Comparison of ENCODE assay signal across 15 cellular contexts in genomic region chr11:114110948-114111347, GRCh38. TPM values are rescaled to one million over a fixed set of nuclear protein-coding genes. Genes with fewer than 3 reads are reported as not detected.
DNase-seq lines count a peak whose midpoint lies in the region; ATAC-seq, FAIRE-seq and TF ChIP-seq lines count a peak whose summit lies in the region.
"Had no signal": no experiment of that assay in that cellular context is flagged by ENCODE, and none has a peak within 500 bp of the region (broad histone marks: within the 10 kb centered on the region; RNA-seq: fewer than 3 reads in every experiment).

No MANE protein-coding gene starts in this region.

- no peak overlapping the region for H2AK5ac ChIP-seq in mesenchymal stem cell (ENCODE audit: low read length, severe bottlenecking)

- TF ChIP-seq POLR2A in Peyer's patch (IDR thresholded peaks at IDR 0.05): no peak
- TF ChIP-seq POLR2A in endothelial cell of umbilical vein (IDR thresholded peaks at IDR 0.05; ENCODE audit: low read depth, low read length): no peak

- BruUV-seq in endothelial cell of umbilical vein (replicated peaks; lab: Mats Ljungman, UMichigan): no TSS peak

- no peak overlapping the region for H2BK120ac ChIP-seq in mesenchymal stem cell (ENCODE audit: low read depth, low read length)

- dilution Hi-C loops in endothelial cell of umbilical vein (cut with MboI; ENCODE audit: extremely low pct_ligation_motif_present, low sequenced_read_pairs): no loop called here

- peaks cover 2% of the 10 kb centered on the region for H4K20me1 ChIP-seq in endothelial cell of umbilical vein (replicated peaks; ENCODE audit: control insufficient read depth, extremely low read depth, insufficient read depth, low read length)

- no peaks in the 10 kb centered on the region for H3K9me3 Mint-ChIP-seq in mesothelial cell of epicardium
- H3K9me3 Mint-ChIP-seq: activated naive CD8-positive, alpha-beta T cell treated with anti-CD3 and anti-CD28 coated beads, Interleukin-2, amount 10 ng/mL, durations not matched to agents 7 days and 5 days had no signal

- H3K4me1 ChIP-seq in Peyer's patch (peaks cover 0 to 30% (median 0%) of the 10 kb centered on the region in 4 donors), endothelial cell of umbilical vein (ENCODE audit: control insufficient read depth, extremely low read depth, insufficient read depth, low read length) (peaks cover 20% of the 10 kb centered on the region), mesenchymal stem cell (ENCODE audit: control insufficient read depth, insufficient read depth, low read depth, low read length) (no peaks in the 10 kb centered on the region), stomach smooth muscle (ENCODE audit: control insufficient read depth, insufficient read depth, low read length) (peaks cover 37% of the 10 kb centered on the region)

- no peak for FAIRE-seq in endothelial cell of umbilical vein (lab: Jason Lieb, UNC)
- FAIRE-seq: D721Med had no signal

- H4K8ac ChIP-seq in mesenchymal stem cell (ENCODE audit: low read length): no peak overlapping the region

- no peaks in the 10 kb centered on the region for H3K79me2 ChIP-seq in endothelial cell of umbilical vein (ENCODE audit: control insufficient read depth, insufficient read depth, low read length)

- ATAC-seq in HG02870 (IDR thresholded peaks at IDR 0.05; ENCODE audit: unreplicated experiment): no peak

- H3K4ac ChIP-seq in mesenchymal stem cell (ENCODE audit: low read depth in 1 of 2, low read length in 2 of 2): no peak overlapping the region

- H3K14ac ChIP-seq in mesenchymal stem cell (ENCODE audit: low read length in 2 of 2): no peak overlapping the region

- DNase-seq in Peyer's patch (peak in 2 of 3 donors; percentile 22 to 57), endothelial cell of umbilical vein (ENCODE audit: low read depth, low spot score) (no peak), mesenchymal stem cell (peak; percentile 10), Kasumi-1 (lab: John Stamatoyannopoulos, UW) (no peak), mesothelial cell of epicardium (ENCODE audit: low spot score in 2 of 2, unreplicated experiment in 2 of 2) (no peak), NCI-H2081 (lab: John Stamatoyannopoulos, UW) (no peak)
- DNase-seq: activated naive CD8-positive, alpha-beta T cell treated with anti-CD3 and anti-CD28 coated beads, Interleukin-2, amount 10 ng/mL, durations not matched to agents 7 days and 5 days; kidney glomerular epithelial cell; NCI-H526; stimulated activated CD4-positive, alpha-beta T cell treated with anti-CD3 and anti-CD28 coated beads, Interleukin-12 subunit alpha, Interleukin-12 subunit beta, amount 100 ng/mL, for 4 hours had no signal

- H3K36me3 ChIP-seq in Peyer's patch: peaks cover 0 to 5% (median 0%) of the 10 kb centered on the region in 3 donors
- H3K36me3 ChIP-seq in endothelial cell of umbilical vein (ENCODE audit: control insufficient read depth in 2 of 2, extremely low read depth in 1 of 2, insufficient read depth in 2 of 2, low read length in 2 of 2): no peaks in the 10 kb centered on the region
- H3K36me3 ChIP-seq in mesenchymal stem cell (ENCODE audit: control insufficient read depth in 1 of 2, insufficient read depth in 2 of 2, low read depth in 1 of 2, low read length in 2 of 2): no peaks in the 10 kb centered on the region
- peaks cover 0 to 2% of the 10 kb centered on the region in 2 donors for H3K36me3 ChIP-seq in stomach smooth muscle (ENCODE audit: control insufficient read depth in 2 of 2, insufficient read depth in 2 of 2, low read length in 2 of 2)

- H3K27me3 ChIP-seq in Peyer's patch (no peaks in the 10 kb centered on the region), endothelial cell of umbilical vein (ENCODE audit: control insufficient read depth in 2 of 2, insufficient read depth in 2 of 2, low read length in 2 of 2) (peaks cover 2% of the 10 kb centered on the region in 2 experiments), mesenchymal stem cell (ENCODE audit: control insufficient read depth in 1 of 2, insufficient read depth in 1 of 2, low read length in 2 of 2) (peaks cover 40 to 76% of the 10 kb centered on the region in 2 experiments), stomach smooth muscle (ENCODE audit: control insufficient read depth in 1 of 2, insufficient read depth in 2 of 2, low read length in 2 of 2) (no peaks in the 10 kb centered on the region)

- no peak for TF ChIP-seq CTCF in Peyer's patch (IDR thresholded peaks at IDR 0.05)
- TF ChIP-seq CTCF in endothelial cell of umbilical vein (IDR thresholded peaks at IDR 0.05; ENCODE audit: extremely low read depth in 1 of 2, insufficient read depth in 1 of 2, low read depth in 1 of 2, low read length in 2 of 2): no peak
- no peak for TF ChIP-seq CTCF in mesothelial cell of epicardium (IDR thresholded peaks at IDR 0.05; ENCODE audit: unreplicated experiment)

- H3K27me3 Mint-ChIP-seq in mesothelial cell of epicardium (ENCODE audit: low read depth): peaks cover 82% of the 10 kb centered on the region

- H3K18ac ChIP-seq in mesenchymal stem cell (ENCODE audit: low read depth in 1 of 2, low read length in 2 of 2): no peak overlapping the region

- H4K91ac ChIP-seq in mesenchymal stem cell (ENCODE audit: low read length): no peak overlapping the region

- no peak overlapping the region for H2BK12ac ChIP-seq in mesenchymal stem cell (ENCODE audit: low read length in 2 of 2)

- intact Hi-C loops in endothelial cell of umbilical vein (cut with micrococcal nuclease): loop anchor here (1.0 to 2.0 kb wide), 5 partner anchors 28 to 68 kb away; partner anchors contain the start of gene ZBTB16

- CTCF ChIA-PET in endothelial cell of umbilical vein (lab: Charles Lee): interaction anchor here (1.0 to 1.5 kb wide), 6 partner anchors 11 to 117 kb away, joined by 3 to 4 read pairs (median 4); partner anchors contain the start of gene ZBTB16

- H3K27ac ChIP-seq in Peyer's patch (peak overlapping the region in 3 of 4 donors; percentile 34 to 62 (median 34)), endothelial cell of umbilical vein (ENCODE audit: insufficient read depth, low read depth, low read length) (peak overlapping the region; percentile 25), mesenchymal stem cell (ENCODE audit: low read length, poor library complexity, severe bottlenecking) (no peak overlapping the region), stomach smooth muscle (ENCODE audit: low read length) (peak overlapping the region; percentile 12)
- H3K27ac ChIP-seq: epithelial cell of prostate, SK-N-MC had no signal

- H3K4me2 ChIP-seq in endothelial cell of umbilical vein (ENCODE audit: insufficient read depth, low read length) (peak overlapping the region; percentile 71), mesenchymal stem cell (ENCODE audit: low read length, poor library complexity, severe bottlenecking) (no peak overlapping the region)

- H3K23ac ChIP-seq in mesenchymal stem cell (ENCODE audit: low read length in 2 of 2): no peak overlapping the region

- POLR2A ChIA-PET in endothelial cell of umbilical vein (lab: Charles Lee): no interaction called here

- H3K9me3 ChIP-seq in Peyer's patch (no peaks in the 10 kb centered on the region), endothelial cell of umbilical vein (replicated peaks; ENCODE audit: control insufficient read depth, insufficient read depth, low read length) (no peaks in the 10 kb centered on the region), mesenchymal stem cell (ENCODE audit: control insufficient read depth, low read length) (no peaks in the 10 kb centered on the region), stomach smooth muscle (ENCODE audit: control insufficient read depth in 2 of 2, low read length in 2 of 2) (no peaks in the 10 kb centered on the region)

- H2AFZ ChIP-seq in endothelial cell of umbilical vein (ENCODE audit: low read depth, low read length) (no peak overlapping the region), mesenchymal stem cell (ENCODE audit: low read depth, low read length) (no peak overlapping the region)

- peak overlapping the region in 1 of 4 donors; percentile 10 for H3K4me3 ChIP-seq in Peyer's patch
- H3K4me3 ChIP-seq in endothelial cell of umbilical vein (replicated peaks in 1 of 3; ENCODE audit: insufficient read depth in 1 of 3, low read depth in 1 of 3, low read length in 3 of 3): peak overlapping the region in 1 of 3 experiments; percentile 32
- no peak overlapping the region for H3K4me3 ChIP-seq in mesenchymal stem cell (ENCODE audit: insufficient read depth in 1 of 2, low read depth in 1 of 2, low read length in 2 of 2)
- peak overlapping the region in 1 of 2 donors; percentile 1 for H3K4me3 ChIP-seq in stomach smooth muscle (ENCODE audit: low read length in 2 of 2)
- H3K4me3 ChIP-seq: SK-N-MC had no signal

- H2BK5ac ChIP-seq in mesenchymal stem cell (ENCODE audit: low read depth, low read length, poor library complexity, severe bottlenecking): no peak overlapping the region

- H3K79me1 ChIP-seq in mesenchymal stem cell (replicated peaks; ENCODE audit: low read length, poor library complexity, severe bottlenecking): no peaks in the 10 kb centered on the region

- H3K36me3 Mint-ChIP-seq in mesothelial cell of epicardium: no peaks in the 10 kb centered on the region
- H3K36me3 Mint-ChIP-seq: activated naive CD8-positive, alpha-beta T cell treated with anti-CD3 and anti-CD28 coated beads, Interleukin-2, amount 10 ng/mL, durations not matched to agents 7 days and 5 days had no signal

- H3K27ac Mint-ChIP-seq in mesothelial cell of epicardium: no peak overlapping the region
- H3K27ac Mint-ChIP-seq: activated naive CD8-positive, alpha-beta T cell treated with anti-CD3 and anti-CD28 coated beads, Interleukin-2, amount 10 ng/mL, durations not matched to agents 7 days and 5 days had no signal

- no peak overlapping the region for H3K4me3 Mint-ChIP-seq in mesothelial cell of epicardium
- H3K4me3 Mint-ChIP-seq: activated naive CD8-positive, alpha-beta T cell treated with anti-CD3 and anti-CD28 coated beads, Interleukin-2, amount 10 ng/mL, durations not matched to agents 7 days and 5 days had no signal

- WGBS in mesenchymal stem cell: 78% methylated on average over 7 of the region's 7 CpGs

- no peak overlapping the region for H2BK15ac ChIP-seq in mesenchymal stem cell (ENCODE audit: low read depth, poor library complexity, severe bottlenecking)

- H3K4me1 Mint-ChIP-seq in mesothelial cell of epicardium: peaks cover 28% of the 10 kb centered on the region

- peak overlapping the region; percentile 49 for H3K9ac ChIP-seq in endothelial cell of umbilical vein (replicated peaks; ENCODE audit: extremely low read depth, insufficient read depth, low read length)
- no peak overlapping the region for H3K9ac ChIP-seq in mesenchymal stem cell (ENCODE audit: low read length)
- H3K9ac ChIP-seq in stomach smooth muscle (ENCODE audit: low read length in 2 of 2): no peak overlapping the region

- no peaks in the 10 kb centered on the region for H3K9me1 ChIP-seq in endothelial cell of umbilical vein (replicated peaks; ENCODE audit: control insufficient read depth, extremely low read depth, insufficient read depth, low read length)

RNA-seq across cellular contexts. Expression of gene ZBTB16, which starts 51.4 kb away (rescaled TPM):
- total RNA-seq in Peyer's patch: 100 to 1,000 TPM in 3 of 4 donors, 10 to 100 TPM in 1; 84.8 to 257 (median 155) TPM
- total RNA-seq in endothelial cell of umbilical vein: 19.5 and 20.3 TPM in 2 replicates
- 9.8 and 16.7 TPM in 2 replicates for polyA plus RNA-seq in endothelial cell of umbilical vein
- 6.6 and 8.0 TPM in 2 replicates for polyA plus RNA-seq in endothelial cell of umbilical vein (2011; cell fraction: cytosol; rRNA removed)
- 25.1 and 34.1 TPM in 2 replicates for polyA plus RNA-seq in endothelial cell of umbilical vein (2011; cell fraction: nucleus; rRNA removed)
- 2.9 and 8.0 TPM in 2 replicates for polyA plus RNA-seq in endothelial cell of umbilical vein (2012)
- polyA minus RNA-seq in endothelial cell of umbilical vein: 63.9 and 64.1 TPM in 2 replicates
- polyA minus RNA-seq in endothelial cell of umbilical vein (2011; cell fraction: cytosol; rRNA and poly(A)+ RNA removed): not detected
- polyA minus RNA-seq in endothelial cell of umbilical vein (2011; cell fraction: nucleus; rRNA and poly(A)+ RNA removed): 48.0 and 80.7 TPM in 2 replicates
- polyA plus RNA-seq in mesenchymal stem cell (2013, experiment 1 of 2): 2.4 TPM
- polyA plus RNA-seq in mesenchymal stem cell (2013, experiment 2 of 2): 2.1 TPM
- total RNA-seq in mesothelial cell of epicardium: not detected in 3 replicates

Comparison
In these comparisons a context has a peak if more than half of its experiments do, and no peak if none do; other contexts are left out.
1. DNase-seq: peak in Peyer's patch (2 of 3) and mesenchymal stem cell (single experiment); none in endothelial cell of umbilical vein (single experiment), Kasumi-1 (0 of 2), mesothelial cell of epicardium (0 of 2) and NCI-H2081 (0 of 2).
2. RNA of gene ZBTB16, which starts 51.4 kb away (total RNA-seq): 84.8 to 257 TPM in Peyer's patch and 19.5 to 20.3 TPM in endothelial cell of umbilical vein; not detected in mesothelial cell of epicardium; every median in the first group is over 10 times any median in the second.